In genomic region chr10:3853016-3853415, GRCh38 we compare ENCODE assay signal across 10 cellular contexts.
A peak's percentile ranks its signal among the peaks of the same experiment; 100 is the strongest.
DNase-seq lines count a peak whose midpoint lies in the region; ATAC-seq and TF ChIP-seq lines count a peak whose summit lies in the region.
"Had no signal": no experiment of that assay in that cellular context is flagged by ENCODE, and none has a peak within 500 bp of the region (broad histone marks: within the 10 kb centered on the region; RNA-seq: fewer than 3 reads in every experiment).

No MANE protein-coding gene starts in this region.

- H3K27me3 Mint-ChIP-seq in type B pancreatic cell = no peaks in the 10 kb centered on the region
- H3K27me3 Mint-ChIP-seq: B cell had no signal

- ATAC-seq in heart right ventricle = peak in 1 of 8 donors; percentile 41
- ATAC-seq in Right ventricle myocardium inferior = no peak

- peaks cover 6 to 52% (median 25%) of the 10 kb centered on the region in 9 donors for H3K4me1 ChIP-seq in heart right ventricle
- H3K4me1 ChIP-seq in mammary epithelial cell (ENCODE audit: insufficient read depth, low read length) = peaks cover 40% of the 10 kb centered on the region
- H3K4me1 ChIP-seq in mucosa of stomach (ENCODE audit: control insufficient read depth, insufficient read depth, low read length) = peaks cover 33% of the 10 kb centered on the region

- no peaks in the 10 kb centered on the region for H4K20me1 ChIP-seq in mammary epithelial cell (ENCODE audit: insufficient read depth, low read length)

- H3K4me1 Mint-ChIP-seq in type B pancreatic cell (ENCODE audit: unreplicated experiment) = peaks cover 40% of the 10 kb centered on the region

- H3K27ac ChIP-seq in heart right ventricle (peak overlapping the region in 8 of 10 donors; percentile 17 to 89 (median 67)), mammary epithelial cell (ENCODE audit: insufficient read depth, low read depth, low read length) (peak overlapping the region; percentile 99)

- H3K9me3 Mint-ChIP-seq in type B pancreatic cell = peaks cover 8% of the 10 kb centered on the region

- intact Hi-C loops in heart right ventricle (cut with DNase I) (no loop called here), Right ventricle myocardium inferior (cut with DNase I) (loop anchor here (5.0 kb wide), 1 partner anchor 59 kb away; no protein-coding TSS in a partner anchor), mammary epithelial cell (cut with micrococcal nuclease) (loop anchor here (5.0 kb wide), 3 partner anchors 389 to 819 kb away; no protein-coding TSS in a partner anchor)

- no peak overlapping the region for H2AFZ ChIP-seq in mammary epithelial cell (ENCODE audit: low read depth, low read length)

- H3K9me3 ChIP-seq in heart right ventricle (no peaks in the 10 kb centered on the region), mammary epithelial cell (replicated peaks; ENCODE audit: insufficient read depth, low read length) (no peaks in the 10 kb centered on the region), mucosa of stomach (ENCODE audit: control insufficient read depth, low read length) (no peaks in the 10 kb centered on the region)

- H3K4me2 ChIP-seq in mammary epithelial cell (ENCODE audit: insufficient read depth, low read depth, low read length) = peak overlapping the region; percentile 15

- H3K79me2 ChIP-seq in mammary epithelial cell (ENCODE audit: insufficient read depth, low read length) = no peaks in the 10 kb centered on the region

- TF ChIP-seq CTCF in heart right ventricle (IDR thresholded peaks at IDR 0.05) (no peak), mammary epithelial cell (conservative IDR thresholded peaks at IDR 0.05 in 1 of 2, IDR thresholded peaks at IDR 0.05 in 1 of 2; ENCODE audit: extremely low read depth in 1 of 2, insufficient read depth in 1 of 2, low read depth in 1 of 2, low read length in 2 of 2) (no peak), type B pancreatic cell (conservative IDR thresholded peaks at IDR 0.05) (no peak)

- CTCF ChIA-PET in mammary epithelial cell (lab: Charles Lee; ENCODE audit: low non-redundant PET) = no interaction called here

- dilution Hi-C loops in mammary epithelial cell (cut with HindIII; ENCODE audit: low sequenced_read_pairs) = loop anchor here (5.0 kb wide), 2 partner anchors 39 to 71 kb away; no protein-coding TSS in a partner anchor

- H3K27ac Mint-ChIP-seq in type B pancreatic cell = peak overlapping the region; percentile 97

- H3K4me3 Mint-ChIP-seq in type B pancreatic cell = no peak overlapping the region

- H3K36me3 ChIP-seq in heart right ventricle (no peaks in the 10 kb centered on the region), mammary epithelial cell (ENCODE audit: insufficient read depth, low read length) (no peaks in the 10 kb centered on the region), mucosa of stomach (ENCODE audit: control insufficient read depth, insufficient read depth, low read length) (no peaks in the 10 kb centered on the region)

- no TSS peak for BruUV-seq in mammary epithelial cell (replicated peaks; lab: Mats Ljungman, UMichigan)

- 85% methylated on average over 10 of the region's 10 CpGs for WGBS in heart right ventricle, 2 donors
- 96% methylated on average over 8 of the region's 10 CpGs for WGBS in mammary epithelial cell (ENCODE audit: low coverage, missing lambda C conversion rate)

- DNase-seq in heart right ventricle (no peak), Right ventricle myocardium inferior (ENCODE audit: missing footprints) (no peak), mammary epithelial cell (no peak), type B pancreatic cell (ENCODE audit: extremely low spot score, unreplicated experiment) (no peak), anterior cingulate cortex (lab: John Stamatoyannopoulos, UW) (no peak), 8988T (no peak)
- DNase-seq in stimulated activated CD4-positive, alpha-beta T cell treated with anti-CD3 and anti-CD28 coated beads, Interleukin-15, amount 100 ng/mL, for 24 hours = no peak
- DNase-seq: NCI-H1048 had no signal

- H3K4me3 ChIP-seq in heart right ventricle = no peak overlapping the region
- H3K4me3 ChIP-seq in mammary epithelial cell (replicated peaks in 1 of 3; ENCODE audit: insufficient read depth in 1 of 3, low read depth in 2 of 3, low read length in 3 of 3) = no peak overlapping the region
- H3K4me3 ChIP-seq in mucosa of stomach (ENCODE audit: low read length) = no peak overlapping the region

- H3K27me3 ChIP-seq in heart right ventricle (no peaks in the 10 kb centered on the region), mammary epithelial cell (ENCODE audit: insufficient read depth, low read length) (no peaks in the 10 kb centered on the region), mucosa of stomach (ENCODE audit: control insufficient read depth, insufficient read depth, low read length) (no peaks in the 10 kb centered on the region)

- H3K9ac ChIP-seq in mammary epithelial cell (ENCODE audit: insufficient read depth, low read length) (peak overlapping the region; percentile 62), mucosa of stomach (ENCODE audit: low read length) (peak overlapping the region; percentile 48)

- H3K36me3 Mint-ChIP-seq in type B pancreatic cell = peaks cover 3% of the 10 kb centered on the region

- in situ Hi-C loops in mammary epithelial cell (cut with MboI; ENCODE audit: low sequenced_read_pairs in 2 of 2) = loop anchor here in 1 of 2 donors (5.0 kb wide), 1 partner anchor 71 kb away; no protein-coding TSS in a partner anchor

Comparison
In these comparisons a context has a peak if more than half of its experiments do, and no peak if none do; other contexts are left out.
1. intact Hi-C loops: an anchor here in Right ventricle myocardium inferior (5.0 kb wide) and mammary epithelial cell (5.0 kb wide); none called in heart right ventricle.